In genomic region chr16:17029602-17030350, GRCh38 we compare ENCODE assay signal across 26 cellular contexts.
"Had no signal": no experiment of that assay in that cellular context is flagged by ENCODE, and none has a peak within 500 bp of the region (broad histone marks: within the 10 kb centered on the region; RNA-seq: fewer than 3 reads in every experiment).

No MANE protein-coding gene starts in this region.

- H3K4me2 ChIP-seq: hepatocyte, neural progenitor cell had no signal

- H3K36me3 Mint-ChIP-seq: mesothelial cell of epicardium, neural progenitor cell, type B pancreatic cell had no signal

- H3K36me3 ChIP-seq: left ventricle myocardium inferior, neural progenitor cell, neutrophil, right atrium auricular region, tibial nerve, uterus had no signal

- H3K4me3 ChIP-seq: hepatocyte, left ventricle myocardium inferior, lung, neural progenitor cell, right atrium auricular region, skin epidermis, tibial nerve, uterus had no signal

- H3K9me3 ChIP-seq: neutrophil, uterus had no signal

- ATAC-seq: natural killer cell; sciatic nerve; stimulated activated naive CD8-positive, alpha-beta T cell treated with anti-CD3 and anti-CD28 coated beads, Interleukin-15, amount 100 ng/mL, for 72 hours had no signal

- H3K9me3 Mint-ChIP-seq: type B pancreatic cell had no signal

- H3K9ac ChIP-seq: neural progenitor cell, parathyroid adenoma had no signal

- H3K79me2 ChIP-seq: hepatocyte, parathyroid adenoma had no signal

- H3K4me3 Mint-ChIP-seq: mesothelial cell of epicardium; naive B cell; natural killer cell; nephron progenitor cell; neural progenitor cell; stimulated activated naive CD8-positive, alpha-beta T cell treated with anti-CD3 and anti-CD28 coated beads, Interleukin-15, amount 100 ng/mL, for 72 hours; type B pancreatic cell had no signal

- H3K27ac ChIP-seq: hepatocyte, left ventricle myocardium inferior, neural progenitor cell, neutrophil, parathyroid adenoma, right atrium auricular region, skin epidermis, tibial nerve, uterus had no signal

- H3K4me1 ChIP-seq: left ventricle myocardium inferior, neural progenitor cell, parathyroid adenoma, right atrium auricular region, uterus had no signal

- H3K27ac Mint-ChIP-seq: mesothelial cell of epicardium; natural killer cell; nephron progenitor cell; neural progenitor cell; stimulated activated naive CD8-positive, alpha-beta T cell treated with anti-CD3 and anti-CD28 coated beads, Interleukin-15, amount 100 ng/mL, for 72 hours; type B pancreatic cell had no signal

- H2AFZ ChIP-seq: hepatocyte, neural progenitor cell, parathyroid adenoma had no signal

- H3K4me1 Mint-ChIP-seq: mesothelial cell of epicardium, nephron progenitor cell, neural progenitor cell had no signal

- H3K27me3 Mint-ChIP-seq: naive B cell; stimulated activated naive CD8-positive, alpha-beta T cell treated with anti-CD3 and anti-CD28 coated beads, Interleukin-15, amount 100 ng/mL, for 72 hours; type B pancreatic cell had no signal

- H3K27me3 ChIP-seq: hepatocyte, neural progenitor cell, neutrophil, right atrium auricular region, tibial nerve, uterus had no signal

- DNase-seq: islet precursor cell; left ventricle myocardium inferior; mesendoderm; naive B cell; natural killer cell; nephron progenitor cell; occipital lobe; stimulated activated CD4-positive, alpha-beta T cell treated with anti-CD3 and anti-CD28 coated beads, Interleukin-12 subunit alpha, Interleukin-12 subunit beta, amount 100 ng/mL, for 4 hours; stimulated activated CD4-positive, alpha-beta T cell treated with anti-CD3 and anti-CD28 coated beads, Interleukin-15, amount 100 ng/mL, for 24 hours; stimulated activated CD4-positive, alpha-beta T cell treated with anti-CD3 and anti-CD28 coated beads, Interleukin-2, amount 100 ng/mL, for 24 hours; stimulated activated CD4-positive, alpha-beta T cell treated with anti-CD3 and anti-CD28 coated beads, Interleukin-4, amount 100 ng/mL, for 1 hour; stimulated activated naive CD4-positive, alpha-beta T cell treated with Interleukin-2 at 50 U/mL for 16 hours; stimulated activated naive CD8-positive, alpha-beta T cell treated with anti-CD3 and anti-CD28 coated beads, Interleukin-15, amount 100 ng/mL, for 72 hours; substantia nigra; uterus had no signal
